In the genomic region with DNA sequence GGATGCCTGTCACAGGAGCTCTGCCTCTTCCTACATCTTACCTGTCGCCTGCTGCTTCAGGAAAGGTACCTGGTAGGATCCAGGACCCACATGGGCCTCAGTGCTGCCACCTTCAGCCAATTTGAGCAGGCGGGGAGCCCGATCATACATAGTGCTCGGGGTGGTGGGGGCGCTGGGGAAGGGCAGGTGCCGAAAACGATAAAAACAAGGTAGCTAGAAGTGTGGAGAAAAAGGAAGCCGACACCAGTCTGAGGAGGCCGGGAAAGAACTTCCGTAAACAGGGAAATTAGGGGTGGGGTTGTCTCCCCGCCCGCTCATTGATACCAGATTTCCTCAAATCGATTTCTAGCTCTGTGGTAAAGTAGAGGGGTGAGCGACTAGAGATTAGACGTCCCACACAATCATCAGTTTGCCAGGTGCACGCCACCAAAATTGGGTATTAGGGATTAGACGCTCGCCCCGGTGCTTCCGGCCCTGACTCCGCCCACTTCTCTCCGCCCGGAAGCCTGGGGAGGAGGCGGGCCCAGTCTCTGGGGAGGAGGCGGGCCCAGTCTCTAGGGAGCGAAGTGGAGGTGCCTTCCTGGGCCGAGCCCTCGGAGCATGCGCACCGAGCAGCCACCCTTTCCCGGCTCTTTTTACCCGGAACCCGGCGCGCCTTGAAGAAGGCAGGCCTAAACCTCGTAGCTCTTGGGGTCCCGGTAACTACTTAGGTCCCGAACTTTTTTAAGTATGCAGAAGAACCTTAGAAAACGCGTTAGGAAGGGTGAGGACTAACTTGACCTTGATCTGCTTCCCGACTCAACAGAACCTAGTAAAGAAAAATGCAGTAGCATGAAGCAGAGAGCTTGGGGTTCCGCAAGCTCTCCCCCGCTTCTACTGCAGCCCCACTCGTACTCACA, we compare ENCODE assay signal across 8 cellular contexts. TPM values are rescaled to one million over a fixed set of nuclear protein-coding genes. Genes with fewer than 3 reads are reported as not detected.
DNase-seq lines count a peak whose midpoint lies in the region; ATAC-seq, FAIRE-seq and TF ChIP-seq lines count a peak whose summit lies in the region.

A gene (minus strand): TSS at position 476 of the 899 bp plus-strand sequence.

- peak within 1 kb of the TSS; percentile 86 for H3K4me3 ChIP-seq in astrocyte (ENCODE audit: insufficient read depth, low read depth, low read length)
- H3K4me3 ChIP-seq in vagina: peak within 1 kb of the TSS; percentile 60 to 69

- peak; percentile 99 for ATAC-seq in HG02840 (IDR thresholded peaks at IDR 0.05; ENCODE audit: low FRiP score, unreplicated experiment)

- H3K9me3 Mint-ChIP-seq in astrocyte (ENCODE audit: unreplicated experiment): no peaks in the 10 kb centered on the region

- intact Hi-C loops in vagina (cut with DNase I): loop anchor here (5.0 kb wide), 1 partner anchor 119 kb away; a partner anchor contains a TSS

- H3K4me1 Mint-ChIP-seq in astrocyte (ENCODE audit: low read depth, unreplicated experiment): peaks cover 4% of the 10 kb centered on the region

- peak within 1 kb of the TSS; percentile 93 for H3K4me2 ChIP-seq in astrocyte (ENCODE audit: low read length)

- H3K36me3 ChIP-seq in astrocyte (ENCODE audit: insufficient read depth, low read length) (no peaks in the 10 kb centered on the region), vagina (no peaks in the 10 kb centered on the region)

- H3K36me3 Mint-ChIP-seq in astrocyte (ENCODE audit: low read depth, unreplicated experiment): no peaks in the 10 kb centered on the region

- TF ChIP-seq POLR2A in vagina (IDR thresholded peaks at IDR 0.05): no peak

- no peaks in the 10 kb centered on the region for H3K27me3 ChIP-seq in astrocyte (ENCODE audit: insufficient read depth, low read length)
- H3K27me3 ChIP-seq in vagina: no peaks in the 10 kb centered on the region

- in situ Hi-C loops in GM13976 (cut with MboI; ENCODE audit: low sequenced_read_pairs, unreplicated experiment): no loop called here

- no peaks in the 10 kb centered on the region for H4K20me1 ChIP-seq in astrocyte (ENCODE audit: insufficient read depth, low read length)

- H3K9ac ChIP-seq in astrocyte (ENCODE audit: low read length): peak within 1 kb of the TSS; percentile 82

- H3K9me3 ChIP-seq in astrocyte (ENCODE audit: insufficient read depth, low read depth, low read length) (no peaks in the 10 kb centered on the region), vagina (no peaks in the 10 kb centered on the region)

- peak; percentile 58 for FAIRE-seq in astrocyte (lab: Jason Lieb, UNC)

- peak; percentile 88 for DNase-seq in GM13976 (ENCODE audit: low spot score)
- DNase-seq in NCI-H146 treated with DMSO at 0.1 percent for 48 hours (lab: John Stamatoyannopoulos, UW; ENCODE audit: unreplicated experiment): peak; percentile 40
- DNase-seq in T-helper 2 cell: peak; percentile 84 to 95 (median 89)
- peak; percentile 77 for DNase-seq in astrocyte (ENCODE audit: low read depth)
- peak; percentile 84 for DNase-seq in hepatic stellate cell (ENCODE audit: low spot score)
- peak; percentile 95 for DNase-seq in putamen (ENCODE audit: low spot score)
- no peak for DNase-seq in vagina (ENCODE audit: extremely low spot score in 2 of 2)

- peak within 1 kb of the TSS; percentile 97 for H2AFZ ChIP-seq in astrocyte (ENCODE audit: low read depth, low read length)

- H3K27me3 Mint-ChIP-seq in astrocyte (ENCODE audit: low read depth, unreplicated experiment): no peaks in the 10 kb centered on the region

- peak; percentile 36 for TF ChIP-seq CTCF in GM13976 (IDR thresholded peaks at IDR 0.05; ENCODE audit: borderline replicate concordance, control extremely low read depth, extremely low read depth, insufficient read depth, missing control alignments)
- peak; percentile 22 for TF ChIP-seq CTCF in astrocyte (IDR thresholded peaks at IDR 0.05; ENCODE audit: insufficient read depth, low read depth, low read length)
- TF ChIP-seq CTCF in vagina (IDR thresholded peaks at IDR 0.05): peak in 1 of 3 experiments; percentile 16

- no peaks in the 10 kb centered on the region for H3K79me2 ChIP-seq in astrocyte (ENCODE audit: insufficient read depth, low read length)

- peak within 1 kb of the TSS; percentile 95 for H3K4me3 Mint-ChIP-seq in astrocyte (ENCODE audit: unreplicated experiment)

- H3K4me1 ChIP-seq in astrocyte (ENCODE audit: insufficient read depth, low read length) (peaks cover 5% of the 10 kb centered on the region), vagina (peaks cover 5% of the 10 kb centered on the region)

- H3K27ac Mint-ChIP-seq in astrocyte (ENCODE audit: unreplicated experiment): peak within 1 kb of the TSS; percentile 95

- H3K27ac ChIP-seq in astrocyte (ENCODE audit: low read depth, low read length) (peak within 1 kb of the TSS; percentile 79), vagina (peak within 1 kb of the TSS; percentile 84)

RNA-seq across cellular contexts. Expression of the gene that starts here (rescaled TPM):
- 0.14 TPM in 1 of 2 replicates, not detected in the other for total RNA-seq in astrocyte
- total RNA-seq in vagina: not detected

Comparison
In these comparisons a context has a peak if more than half of its experiments do, and no peak if none do; other contexts are left out.
1. Peak in DNase-seq, H3K4me3 ChIP-seq, H3K27ac ChIP-seq, H3K9ac ChIP-seq and H3K4me2 ChIP-seq in astrocyte; RNA of the gene not detected or under 1 TPM.
2. DNase-seq: peak in GM13976 (single experiment), NCI-H146 treated with DMSO at 0.1 percent for 48 hours (single experiment), T-helper 2 cell (5 of 5), hepatic stellate cell (single experiment) and putamen (single experiment); none in vagina (0 of 2).